8 cellular contexts compared by ENCODE assay signal in genomic region chr16:3157229-3158013, GRCh38. TPM values are rescaled to one million over a fixed set of nuclear protein-coding genes. Genes with fewer than 3 reads are reported as not detected.
DNase-seq lines count a peak whose midpoint lies in the region; ATAC-seq and TF ChIP-seq lines count a peak whose summit lies in the region.

No MANE protein-coding gene starts in this region.

- no peaks in the 10 kb centered on the region for H3K27me3 ChIP-seq in Peyer's patch
- peaks cover 93% of the 10 kb centered on the region for H3K27me3 ChIP-seq in neutrophil
- H3K27me3 ChIP-seq in uterus: no peaks in the 10 kb centered on the region

- H3K36me3 ChIP-seq in Peyer's patch (no peaks in the 10 kb centered on the region), neutrophil (no peaks in the 10 kb centered on the region), uterus (no peaks in the 10 kb centered on the region)

- H3K4me3 ChIP-seq in Peyer's patch (peak overlapping the region; percentile 79 to 88 (median 82)), neutrophil (ENCODE audit: low read depth in 1 of 2, low read length in 1 of 2) (peak overlapping the region; percentile 81), uterus (peak overlapping the region; percentile 58 to 87)

- intact Hi-C loops in uterus (cut with DNase I; ENCODE audit: low total_unique reads): no loop called here

- H3K4me1 ChIP-seq in Peyer's patch: peaks cover 0 to 14% (median 9%) of the 10 kb centered on the region in 4 donors
- H3K4me1 ChIP-seq in neutrophil (ENCODE audit: control insufficient read depth in 1 of 2, insufficient read depth in 1 of 2, low read depth in 1 of 2, low read length in 1 of 2): peaks cover 29 to 34% of the 10 kb centered on the region in 2 experiments
- H3K4me1 ChIP-seq in uterus: no peaks in the 10 kb centered on the region

- H3K27ac ChIP-seq in Peyer's patch (peak overlapping the region; percentile 81 to 95 (median 83)), neutrophil (peak overlapping the region; percentile 63), uterus (peak overlapping the region; percentile 83 to 97)

- H3K9me3 ChIP-seq in Peyer's patch (no peaks in the 10 kb centered on the region), neutrophil (no peaks in the 10 kb centered on the region), uterus (no peaks in the 10 kb centered on the region)

- TF ChIP-seq POLR2A in Peyer's patch (IDR thresholded peaks at IDR 0.05) (peak in 1 of 2 donors; percentile 7), uterus (IDR thresholded peaks at IDR 0.05) (no peak)

- DNase-seq in COLO829 (ENCODE audit: low spot score): peak; percentile 89
- peak; percentile 75 for DNase-seq in KG1 (lab: John Stamatoyannopoulos, UW)
- DNase-seq in Peyer's patch: peak in 2 of 3 donors; percentile 74 to 75
- peak; percentile 46 for DNase-seq in activated gamma-delta T cell treated with anti-CD3 and anti-CD28 coated beads, Interleukin-2, amount 50 U/mL, for 16 hours (ENCODE audit: low read depth)
- peak; percentile 94 for DNase-seq in foreskin melanocyte
- DNase-seq in uterus: peak; percentile 83 to 84

- TF ChIP-seq CTCF in Peyer's patch (IDR thresholded peaks at IDR 0.05): no peak
- no peak for TF ChIP-seq CTCF in neutrophil (IDR thresholded peaks at IDR 0.05)
- TF ChIP-seq CTCF in uterus (IDR thresholded peaks at IDR 0.05): no peak

- ATAC-seq in GM19452 (IDR thresholded peaks at IDR 0.05; ENCODE audit: unreplicated experiment): no peak

RNA-seq across cellular contexts. Expression of gene ZNF213, which starts 22.6 kb away (rescaled TPM):
- total RNA-seq in Peyer's patch (10 to 100 TPM; 14.9 to 40.6 (median 18.4) TPM), uterus (100 to 1,000 TPM in 1 of 4 donors, 10 to 100 TPM in 1, 1 to 10 TPM in 1, under 1 TPM in 1; 0.77 to 101 (median 11.1) TPM)

RNA-seq across cellular contexts. Expression of gene OR1F1, which starts 30.6 kb away (rescaled TPM):
- not detected for total RNA-seq in Peyer's patch
- total RNA-seq in uterus: not detected

RNA-seq across cellular contexts. Expression of gene ZNF205, which starts 45.0 kb away (rescaled TPM):
- total RNA-seq in Peyer's patch (10 to 100 TPM in 3 of 4 donors, 1 to 10 TPM in 1; 5.0 to 24.6 (median 16.2) TPM), uterus (10 to 100 TPM; 12.9 to 26.9 (median 18.3) TPM)

RNA-seq across cellular contexts. Expression of gene ZSCAN10, which starts 58.3 kb away (rescaled TPM):
- not detected for total RNA-seq in Peyer's patch
- not detected for total RNA-seq in uterus
